Comparison of ENCODE assay signal across 8 cellular contexts in the genomic region with DNA sequence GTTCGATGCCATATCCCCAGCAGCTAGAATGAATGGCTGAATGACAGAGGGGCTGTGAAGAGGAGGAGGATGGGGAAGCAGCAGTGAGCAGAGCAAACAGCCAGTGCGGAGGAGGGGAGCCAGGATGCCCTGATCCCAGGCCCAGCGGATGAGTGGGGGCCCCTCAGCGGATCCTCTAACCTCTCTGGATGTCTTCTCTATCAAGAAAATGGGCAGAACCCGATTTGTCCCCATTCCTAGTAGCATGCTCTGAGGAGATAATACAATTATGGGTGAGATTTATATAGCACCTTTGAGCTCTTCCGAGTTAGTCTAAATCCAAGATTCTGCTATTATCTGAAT. TPM values are rescaled to one million over a fixed set of nuclear protein-coding genes. Genes with fewer than 3 reads are reported as not detected.
DNase-seq lines count a peak whose midpoint lies in the region; ATAC-seq and TF ChIP-seq lines count a peak whose summit lies in the region.

No MANE protein-coding gene starts in this region.

- H2AFZ ChIP-seq in ACC112 (ENCODE audit: low read length, unreplicated experiment) (no peak overlapping the region), PC-9 (no peak overlapping the region)

- peak overlapping the region; percentile 98 for H3K4me2 ChIP-seq in PC-9

- no peaks in the 10 kb centered on the region for H3K27me3 Mint-ChIP-seq in effector memory CD8-positive, alpha-beta T cell
- H3K27me3 Mint-ChIP-seq in nephron (ENCODE audit: low read depth): no peaks in the 10 kb centered on the region

- peak overlapping the region; percentile 63 for H3K4me3 ChIP-seq in ACC112 (ENCODE audit: low read depth, low read length)
- peak overlapping the region; percentile 49; the same call in 1 of the 2 replicates for H3K4me3 ChIP-seq in PC-9

- DNase-seq in PC-9 (no peak), HEK293T (ENCODE audit: extremely low spot score) (no peak), islet precursor cell (no peak)
- no peak for DNase-seq in effector memory CD8-positive, alpha-beta T cell
- DNase-seq in stimulated activated CD8-positive, alpha-beta memory T cell treated with anti-CD3 and anti-CD28 coated beads, Interleukin-4, amount 100 ng/mL, for 48 hours: no peak
- no peak for DNase-seq in effector CD8-positive, alpha-beta T cell (lab: John Stamatoyannopoulos, UW)

- no peaks in the 10 kb centered on the region for H3K9me2 ChIP-seq in PC-9 (ENCODE audit: insufficient read depth)

- peaks cover 82 to 90% of the 10 kb centered on the region in 2 donors for H3K4me1 Mint-ChIP-seq in effector memory CD8-positive, alpha-beta T cell (ENCODE audit: low read depth in 2 of 2)
- peaks cover 84% of the 10 kb centered on the region for H3K4me1 Mint-ChIP-seq in nephron

- no peak for ATAC-seq in effector memory CD8-positive, alpha-beta T cell (replicated peaks)

- H3K4me1 ChIP-seq in ACC112 (ENCODE audit: control insufficient read depth, insufficient read depth, low read length, unreplicated experiment): peaks cover 94% of the 10 kb centered on the region
- peaks cover 78% of the 10 kb centered on the region for H3K4me1 ChIP-seq in PC-9 (replicated peaks; ENCODE audit: insufficient read depth)

- peaks cover 56% of the 10 kb centered on the region for H3F3A ChIP-seq in PC-9 (ENCODE audit: insufficient read depth, low read depth)

- BruUV-seq in PC-9 (replicated peaks; lab: Mats Ljungman, UMichigan): TSS peak; percentile 64

- no peak for TF ChIP-seq CTCF in PC-9 (conservative IDR thresholded peaks at IDR 0.05)
- no peak for TF ChIP-seq CTCF in nephron (IDR thresholded peaks at IDR 0.05; ENCODE audit: unreplicated experiment in 3 of 3)

- POLR2A ChIA-PET in PC-9 (lab: Charles Lee; ENCODE audit: unreplicated experiment) (interaction anchor here (0.5 to 5.5 kb wide), 12 partner anchors 12 to 72 kb away, joined by 3 to 222 read pairs (median 6); a partner anchor contains a TSS), HEK293T (lab: Yijun Ruan, JAX) (interaction anchor here (0.8 to 10.9 kb wide), 8 partner anchors 12 to 60 kb away, joined by 3 to 269 read pairs (median 5); a partner anchor contains a TSS)

- H3K9me3 Mint-ChIP-seq in effector memory CD8-positive, alpha-beta T cell: no peaks in the 10 kb centered on the region
- no peaks in the 10 kb centered on the region for H3K9me3 Mint-ChIP-seq in nephron

- CTCF ChIA-PET in PC-9 (lab: Charles Lee) (interaction anchor here (0.5 to 4.5 kb wide), 8 partner anchors 26 to 69 kb away, joined by 3 to 50 read pairs (median 7); a partner anchor contains a TSS), HEK293T (lab: Yijun Ruan, JAX) (interaction anchor here (0.7 to 9.2 kb wide), 7 partner anchors 9 to 71 kb away, joined by 3 to 222 read pairs (median 8); a partner anchor contains a TSS)

- H3K4me3 Mint-ChIP-seq in effector memory CD8-positive, alpha-beta T cell: peak overlapping the region; percentile 77 to 80
- peak overlapping the region; percentile 33 to 56 (median 48) for H3K4me3 Mint-ChIP-seq in nephron

- H3K27me3 ChIP-seq in ACC112 (ENCODE audit: insufficient read depth, low read length) (no peaks in the 10 kb centered on the region), PC-9 (ENCODE audit: insufficient read depth, low read depth) (no peaks in the 10 kb centered on the region)

- no peaks in the 10 kb centered on the region for H3K9me3 ChIP-seq in PC-9 (ENCODE audit: insufficient read depth, low read depth)

- H3K79me2 ChIP-seq in ACC112 (ENCODE audit: control insufficient read depth, insufficient read depth, low read length, unreplicated experiment): peaks cover 83% of the 10 kb centered on the region
- H3K79me2 ChIP-seq in PC-9 (ENCODE audit: low read depth): peaks cover 61% of the 10 kb centered on the region

- H3K27ac ChIP-seq in ACC112 (ENCODE audit: low read depth, low read length) (peak overlapping the region; percentile 98), PC-9 (peak overlapping the region; percentile 99)

- peaks cover 5% of the 10 kb centered on the region for H4K20me1 ChIP-seq in PC-9 (ENCODE audit: insufficient read depth)

- peak overlapping the region; percentile 56 to 89 for H3K27ac Mint-ChIP-seq in effector memory CD8-positive, alpha-beta T cell
- peak overlapping the region; percentile 92 to 95 (median 95) for H3K27ac Mint-ChIP-seq in nephron

- peaks cover 41% of the 10 kb centered on the region for H3K36me3 Mint-ChIP-seq in effector memory CD8-positive, alpha-beta T cell (ENCODE audit: insufficient read depth)
- no peaks in the 10 kb centered on the region for H3K36me3 Mint-ChIP-seq in nephron (ENCODE audit: low read depth)

- H3K36me3 ChIP-seq in ACC112 (ENCODE audit: insufficient read depth, low read length) (peaks cover 10% of the 10 kb centered on the region; the same call in 1 of the 2 replicates), PC-9 (ENCODE audit: low read depth) (no peaks in the 10 kb centered on the region)

- intact Hi-C loops in PC-9 (cut with micrococcal nuclease; ENCODE audit: unreplicated experiment): loop anchor here (1.0 kb wide), 1 partner anchor 31 kb away; no protein-coding TSS in a partner anchor

TF ChIP-seq in HEK293T, 16 proteins besides CTCF, POLR2A, EP300 and RAD21:
- TF ChIP-seq L3MBTL2 (conservative IDR thresholded peaks at IDR 0.05) (no peak), FOXK2 (IDR thresholded peaks at IDR 0.05) (no peak), CTBP1 (IDR thresholded peaks at IDR 0.05; ENCODE audit: borderline replicate concordance) (no peak), ELF4 (IDR thresholded peaks at IDR 0.05) (no peak), BHLHE40 (IDR thresholded peaks at IDR 0.05; ENCODE audit: borderline replicate concordance) (no peak), HDGF (IDR thresholded peaks at IDR 0.05; ENCODE audit: borderline replicate concordance) (no peak), FOXA1 (IDR thresholded peaks at IDR 0.05) (no peak)
- TF ChIP-seq, protein P1, sequence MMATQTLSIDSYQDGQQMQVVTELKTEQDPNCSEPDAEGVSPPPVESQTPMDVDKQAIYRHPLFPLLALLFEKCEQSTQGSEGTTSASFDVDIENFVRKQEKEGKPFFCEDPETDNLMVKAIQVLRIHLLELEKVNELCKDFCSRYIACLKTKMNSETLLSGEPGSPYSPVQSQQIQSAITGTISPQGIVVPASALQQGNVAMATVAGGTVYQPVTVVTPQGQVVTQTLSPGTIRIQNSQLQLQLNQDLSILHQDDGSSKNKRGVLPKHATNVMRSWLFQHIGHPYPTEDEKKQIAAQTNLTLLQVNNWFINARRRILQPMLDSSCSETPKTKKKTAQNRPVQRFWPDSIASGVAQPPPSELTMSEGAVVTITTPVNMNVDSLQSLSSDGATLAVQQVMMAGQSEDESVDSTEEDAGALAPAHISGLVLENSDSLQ (IDR thresholded peaks at IDR 0.05): no peak

RNA-seq across cellular contexts. Expression of a gene that starts 30.0 kb away (rescaled TPM):
- 2,334 and 2,540 TPM in 2 replicates for total RNA-seq in PC-9 (2021)

RNA-seq across cellular contexts. Expression of a gene that starts 34.6 kb away (rescaled TPM):
- 191 and 218 TPM in 2 replicates for total RNA-seq in PC-9 (2021)

RNA-seq across cellular contexts. Expression of a gene that starts 36.4 kb away (rescaled TPM):
- 116 and 119 TPM in 2 replicates for total RNA-seq in PC-9 (2021)
